ENCODE assay signal across 13 cellular contexts in genomic region chr3:31356941-31357340, GRCh38.
A peak's percentile ranks its signal among the peaks of the same experiment; 100 is the strongest.
DNase-seq lines count a peak whose midpoint lies in the region; ATAC-seq, FAIRE-seq and TF ChIP-seq lines count a peak whose summit lies in the region.
"Had no signal": no experiment of that assay in that cellular context is flagged by ENCODE, and none has a peak within 500 bp of the region (broad histone marks: within the 10 kb centered on the region; RNA-seq: fewer than 3 reads in every experiment).

No MANE protein-coding gene starts in this region.

- H3K36me3 ChIP-seq in GM23338 (ENCODE audit: insufficient read depth) (no peaks in the 10 kb centered on the region), hepatocyte (replicated peaks; ENCODE audit: insufficient read depth, low read depth) (no peaks in the 10 kb centered on the region)

- H3K4me2 ChIP-seq in A549, result no peak overlapping the region
- H3K4me2 ChIP-seq in GM23338, result no peak overlapping the region
- H3K4me2 ChIP-seq in hepatocyte, result no peak overlapping the region

- H3K36me3 Mint-ChIP-seq in GM23338 (ENCODE audit: low read depth) (peaks cover 6% of the 10 kb centered on the region; the same call in 2 of the 3 replicates), Calu3 (ENCODE audit: insufficient read depth, unreplicated experiment) (no peaks in the 10 kb centered on the region)
- H3K36me3 Mint-ChIP-seq in activated naive CD4-positive, alpha-beta T cell treated with anti-CD3 and anti-CD28 coated beads, Interleukin-2, amount 50 U/mL, for 24 hours, result peaks cover 2% of the 10 kb centered on the region

- H3K79me2 ChIP-seq in GM23338 (replicated peaks; ENCODE audit: insufficient read depth) (no peaks in the 10 kb centered on the region), hepatocyte (no peaks in the 10 kb centered on the region)

- peak overlapping the region; percentile 76 for H2AFZ ChIP-seq in GM23338
- H2AFZ ChIP-seq in hepatocyte, result no peak overlapping the region

- no peak overlapping the region for H3K27ac Mint-ChIP-seq in GM23338
- peak overlapping the region; percentile 73 for H3K27ac Mint-ChIP-seq in activated naive CD4-positive, alpha-beta T cell treated with anti-CD3 and anti-CD28 coated beads, Interleukin-2, amount 50 U/mL, for 24 hours
- H3K27ac Mint-ChIP-seq in Calu3 (ENCODE audit: unreplicated experiment), result no peak overlapping the region
- H3K27ac Mint-ChIP-seq: effector memory CD8-positive, alpha-beta T cell had no signal

- no peaks in the 10 kb centered on the region for H4K20me1 ChIP-seq in GM23338 (replicated peaks; ENCODE audit: insufficient read depth)
- H4K20me1 ChIP-seq in hepatocyte (ENCODE audit: insufficient read depth, poor library complexity, severe bottlenecking), result no peaks in the 10 kb centered on the region

- no peak for ATAC-seq in A549
- ATAC-seq in GM23338, result peak; percentile 27; the same call in 1 of the 3 replicates
- no peak for ATAC-seq in GM19395 (IDR thresholded peaks at IDR 0.05; ENCODE audit: unreplicated experiment)
- ATAC-seq: effector memory CD8-positive, alpha-beta T cell had no signal

- H3K4me1 ChIP-seq in A549, result peaks cover 11% of the 10 kb centered on the region; the same call in 2 of the 3 replicates
- H3K4me1 ChIP-seq in GM23338 (ENCODE audit: insufficient read depth), result peaks cover 11% of the 10 kb centered on the region; the same call in 1 of the 2 replicates
- H3K4me1 ChIP-seq in hepatocyte (ENCODE audit: insufficient read depth), result no peaks in the 10 kb centered on the region

- no peaks in the 10 kb centered on the region for H3K27me3 Mint-ChIP-seq in GM23338 (ENCODE audit: insufficient read depth, low read depth, poor library complexity)
- no peaks in the 10 kb centered on the region for H3K27me3 Mint-ChIP-seq in activated naive CD4-positive, alpha-beta T cell treated with anti-CD3 and anti-CD28 coated beads, Interleukin-2, amount 50 U/mL, for 24 hours
- no peaks in the 10 kb centered on the region for H3K27me3 Mint-ChIP-seq in Calu3 (ENCODE audit: unreplicated experiment)
- H3K27me3 Mint-ChIP-seq: effector memory CD8-positive, alpha-beta T cell; naive B cell had no signal

- CTCF ChIA-PET in A549 (lab: Yijun Ruan, JAX) (interaction anchor here (1.1 kb wide), 1 partner anchor 10 kb away, joined by 3 read pairs; no protein-coding TSS in a partner anchor), Calu3 (lab: Charles Lee) (no interaction called here)

- peaks cover 5% of the 10 kb centered on the region; the same call in 1 of the 3 replicates for H3K9me3 Mint-ChIP-seq in GM23338
- no peaks in the 10 kb centered on the region for H3K9me3 Mint-ChIP-seq in activated naive CD4-positive, alpha-beta T cell treated with anti-CD3 and anti-CD28 coated beads, Interleukin-2, amount 50 U/mL, for 24 hours
- H3K9me3 Mint-ChIP-seq in Calu3 (ENCODE audit: low read depth, unreplicated experiment), result peaks cover 4% of the 10 kb centered on the region

- no peak for TF ChIP-seq POLR2A in A549 (IDR thresholded peaks at IDR 0.05; ENCODE audit: low read length)

- H3K9me2 ChIP-seq in GM23338 (ENCODE audit: insufficient read depth) (peaks cover 9% of the 10 kb centered on the region), hepatocyte (replicated peaks; ENCODE audit: insufficient read depth) (no peaks in the 10 kb centered on the region)

- FAIRE-seq in A549 (lab: Jason Lieb, UNC) (no peak), RCC 7860 (lab: Jason Lieb, UNC) (no peak)

- peaks cover 9% of the 10 kb centered on the region for H3K4me1 Mint-ChIP-seq in GM23338
- H3K4me1 Mint-ChIP-seq in activated naive CD4-positive, alpha-beta T cell treated with anti-CD3 and anti-CD28 coated beads, Interleukin-2, amount 50 U/mL, for 24 hours, result peaks cover 44% of the 10 kb centered on the region
- H3K4me1 Mint-ChIP-seq in Calu3 (ENCODE audit: low read depth, unreplicated experiment), result no peaks in the 10 kb centered on the region
- H3K4me1 Mint-ChIP-seq: naive B cell had no signal

- BruUV-seq in Calu3 (replicated peaks; lab: Mats Ljungman, UMichigan), result no TSS peak

- 87% methylated on average over 7 of the region's 9 CpGs for WGBS in A549 (ENCODE audit: missing lambda C conversion rate)
- 87% methylated on average over 9 of the region's 9 CpGs for WGBS in hepatocyte (ENCODE audit: low lambda C conversion rate, missing lambda C conversion rate)

- no peak for TF ChIP-seq RAD21 in A549 (conservative IDR thresholded peaks at IDR 0.05 in 1 of 2, IDR thresholded peaks at IDR 0.05 in 1 of 2)

- no peak overlapping the region for H3K4me3 ChIP-seq in A549
- no peak overlapping the region for H3K4me3 ChIP-seq in GM23338
- no peak overlapping the region for H3K4me3 ChIP-seq in hepatocyte

- peak in 1 of 2 experiments; percentile 30 for DNase-seq in A549 (ENCODE audit: low read depth in 1 of 2, low spot score in 1 of 2)
- DNase-seq in GM23338 (ENCODE audit: low spot score), result peak; percentile 28
- peak; percentile 26 for DNase-seq in hepatocyte (ENCODE audit: low spot score)
- no peak for DNase-seq in stimulated activated naive CD4-positive, alpha-beta T cell treated with Interleukin-2 at 50 U/mL for 16 hours (lab: John Stamatoyannopoulos, UW)
- DNase-seq in Calu3, result no peak
- no peak for DNase-seq in RCC 7860 (ENCODE audit: low spot score)
- DNase-seq: activated CD8-positive, alpha-beta memory T cell treated with anti-CD3 and anti-CD28 coated beads for 24 hours; effector memory CD8-positive, alpha-beta T cell; naive B cell; NCI-H748 treated with DMSO at 0.1 percent for 48 hours had no signal

- H3K9me3 ChIP-seq in A549 (no peaks in the 10 kb centered on the region), hepatocyte (ENCODE audit: low read depth) (no peaks in the 10 kb centered on the region)

- TF ChIP-seq EP300 in A549 (IDR thresholded peaks at IDR 0.05), result no peak

- H3F3A ChIP-seq in GM23338 (replicated peaks; ENCODE audit: low read depth), result no peaks in the 10 kb centered on the region

- no peaks in the 10 kb centered on the region for H3K27me3 ChIP-seq in GM23338 (ENCODE audit: insufficient read depth)
- H3K27me3 ChIP-seq in hepatocyte, result no peaks in the 10 kb centered on the region

- H3K27ac ChIP-seq in A549, result peak overlapping the region; percentile 44 to 70; a peak in 4 of 6 replicates
- no peak overlapping the region for H3K27ac ChIP-seq in GM23338 (ENCODE audit: low read depth)
- H3K27ac ChIP-seq in hepatocyte, result no peak overlapping the region
- H3K27ac ChIP-seq: C4-2B had no signal

- intact Hi-C loops in Calu3 (cut with micrococcal nuclease; ENCODE audit: unreplicated experiment), result no loop called here

- POLR2A ChIA-PET in A549 (lab: Yijun Ruan, JAX), result interaction anchor here (1.2 kb wide), 1 partner anchor 176 kb away, joined by 4 read pairs; the partner anchor contains the start of gene STT3B

- no peak for TF ChIP-seq CTCF in A549 (IDR thresholded peaks at IDR 0.05)
- TF ChIP-seq CTCF in GM23338 (conservative IDR thresholded peaks at IDR 0.05; ENCODE audit: low read depth in 2 of 2), result no peak
- TF ChIP-seq CTCF in hepatocyte (IDR thresholded peaks at IDR 0.05; ENCODE audit: poor library complexity), result no peak
- no peak for TF ChIP-seq CTCF in Calu3 (IDR thresholded peaks at IDR 0.05; ENCODE audit: unreplicated experiment)

- H3K4me3 Mint-ChIP-seq in GM23338 (no peak overlapping the region), Calu3 (ENCODE audit: low read depth, unreplicated experiment) (no peak overlapping the region)
- no peak overlapping the region for H3K4me3 Mint-ChIP-seq in activated naive CD4-positive, alpha-beta T cell treated with anti-CD3 and anti-CD28 coated beads, Interleukin-2, amount 50 U/mL, for 24 hours
- H3K4me3 Mint-ChIP-seq: effector memory CD8-positive, alpha-beta T cell; naive B cell had no signal

TF ChIP-seq in A549, 52 proteins besides CTCF, POLR2A, EP300 and RAD21:
- no peak for TF ChIP-seq MAX (IDR thresholded peaks at IDR 0.05)
- TF ChIP-seq PBX3 (IDR thresholded peaks at IDR 0.05), result no peak
- TF ChIP-seq CEBPB (IDR thresholded peaks at IDR 0.05), result no peak
- no peak for TF ChIP-seq ZNF302 (CRISPR knock-in tag; IDR thresholded peaks at IDR 0.05)
- TF ChIP-seq HOXA7 (CRISPR knock-in tag; IDR thresholded peaks at IDR 0.05), result no peak
- TF ChIP-seq NFE2L2 (conservative IDR thresholded peaks at IDR 0.05; ENCODE audit: low read length), result peak; percentile 83
- peak; percentile 85 for TF ChIP-seq MAFK (IDR thresholded peaks at IDR 0.05; ENCODE audit: partially characterized antibody)
TF ChIP-seq in A549: peak in this region for 2.

TF ChIP-seq in GM23338, 12 proteins besides CTCF, POLR2A, EP300 and RAD21 (continues in another document):
- TF ChIP-seq EZH2phosphoT487 (IDR thresholded peaks at IDR 0.05; ENCODE audit: unreplicated experiment) (no peak), JUNB (IDR thresholded peaks at IDR 0.05; ENCODE audit: unreplicated experiment) (no peak), ZNF331 (CRISPR knock-in tag; IDR thresholded peaks at IDR 0.05; ENCODE audit: low read depth) (no peak), EZH2 (IDR thresholded peaks at IDR 0.05; ENCODE audit: low read depth, unreplicated experiment) (no peak), REST (IDR thresholded peaks at IDR 0.05; ENCODE audit: unreplicated experiment) (no peak)

Comparison
In these comparisons a context has a peak if more than half of its experiments do, and no peak if none do; other contexts are left out.
1. DNase-seq: peak in GM23338 (single experiment) and hepatocyte (single experiment); none in stimulated activated naive CD4-positive, alpha-beta T cell treated with Interleukin-2 at 50 U/mL for 16 hours (single experiment), Calu3 (single experiment) and RCC 7860 (single experiment).
2. H3K27ac ChIP-seq: peak in A549 (2 of 2); none in GM23338 (single experiment) and hepatocyte (single experiment).